In genomic region chr19:495440-496332, GRCh38 we compare ENCODE assay signal across 1 cellular context.
A peak's percentile ranks its signal among the peaks of the same experiment; 100 is the strongest.
TF ChIP-seq lines count a peak whose summit lies in the region.

No MANE protein-coding gene starts in this region.

TF ChIP-seq in HepG2, 621 proteins besides CTCF, POLR2A, EP300 and RAD21 (continued from another document and continues in another):
- TF ChIP-seq ISL2 (CRISPR knock-in tag; IDR thresholded peaks at IDR 0.05) (no peak), MNT (IDR thresholded peaks at IDR 0.05) (no peak), ZNF12 (CRISPR knock-in tag; IDR thresholded peaks at IDR 0.05) (no peak), TRIM24 (CRISPR knock-in tag; IDR thresholded peaks at IDR 0.05) (no peak), HNF1B (CRISPR knock-in tag; IDR thresholded peaks at IDR 0.05) (peak; percentile 81), SIN3A (IDR thresholded peaks at IDR 0.05; ENCODE audit: borderline replicate concordance, low read depth, low read length) (no peak), ERF (CRISPR knock-in tag; IDR thresholded peaks at IDR 0.05) (no peak; the same call in 1 of the 2 replicates), NR2C2 (CRISPR knock-in tag; IDR thresholded peaks at IDR 0.05; ENCODE audit: borderline replicate concordance) (no peak), PHB2 (IDR thresholded peaks at IDR 0.05; ENCODE audit: partially characterized antibody) (no peak), BCLAF1 (IDR thresholded peaks at IDR 0.05) (no peak), RFX3 (CRISPR knock-in tag; IDR thresholded peaks at IDR 0.05) (no peak), KDM3A (CRISPR knock-in tag; IDR thresholded peaks at IDR 0.05; ENCODE audit: low read depth) (0 out of 2 replicates have a peak, but pooled peaks have one; percentile 53), TFE3 (CRISPR knock-in tag; IDR thresholded peaks at IDR 0.05) (no peak; the same call in 1 of the 2 replicates), ZNF724P (CRISPR knock-in tag; IDR thresholded peaks at IDR 0.05; ENCODE audit: borderline replicate concordance) (no peak), ASH2L (IDR thresholded peaks at IDR 0.05; ENCODE audit: insufficient read length, low read depth, low read length) (no peak), FOSL2 (CRISPR knock-in tag; IDR thresholded peaks at IDR 0.05) (peak; percentile 14; the same call in 1 of the 2 replicates), TEAD3 (CRISPR knock-in tag; optimal IDR thresholded peaks at IDR 0.05; ENCODE audit: borderline replicate concordance) (no peak), NCOA2 (CRISPR knock-in tag; IDR thresholded peaks at IDR 0.05) (no peak), PBX2 (CRISPR knock-in tag; IDR thresholded peaks at IDR 0.05) (no peak), ZFP36 (IDR thresholded peaks at IDR 0.05; ENCODE audit: borderline replicate concordance, low read depth, low read length, partially characterized antibody) (no peak), ZSCAN31 (CRISPR knock-in tag; IDR thresholded peaks at IDR 0.05; ENCODE audit: low read depth) (no peak), CBFB (CRISPR knock-in tag; IDR thresholded peaks at IDR 0.05) (no peak), PBX3 (CRISPR knock-in tag; IDR thresholded peaks at IDR 0.05; ENCODE audit: borderline replicate concordance) (no peak), SETDB1 (CRISPR knock-in tag; IDR thresholded peaks at IDR 0.05; ENCODE audit: borderline replicate concordance) (no peak), JUND (CRISPR knock-in tag; IDR thresholded peaks at IDR 0.05) (no peak), BATF2 (CRISPR knock-in tag; IDR thresholded peaks at IDR 0.05) (no peak), ARNT (IDR thresholded peaks at IDR 0.05) (no peak), ZNF646 (CRISPR knock-in tag; IDR thresholded peaks at IDR 0.05) (no peak), NFAT5 (CRISPR knock-in tag; IDR thresholded peaks at IDR 0.05) (no peak), YEATS4 (CRISPR knock-in tag; IDR thresholded peaks at IDR 0.05; ENCODE audit: borderline replicate concordance) (no peak), NAIF1 (CRISPR knock-in tag; IDR thresholded peaks at IDR 0.05; ENCODE audit: borderline replicate concordance) (no peak), TIGD3 (CRISPR knock-in tag; IDR thresholded peaks at IDR 0.05; ENCODE audit: borderline replicate concordance) (no peak)
